8 cellular contexts compared by ENCODE assay signal in the genomic region with DNA sequence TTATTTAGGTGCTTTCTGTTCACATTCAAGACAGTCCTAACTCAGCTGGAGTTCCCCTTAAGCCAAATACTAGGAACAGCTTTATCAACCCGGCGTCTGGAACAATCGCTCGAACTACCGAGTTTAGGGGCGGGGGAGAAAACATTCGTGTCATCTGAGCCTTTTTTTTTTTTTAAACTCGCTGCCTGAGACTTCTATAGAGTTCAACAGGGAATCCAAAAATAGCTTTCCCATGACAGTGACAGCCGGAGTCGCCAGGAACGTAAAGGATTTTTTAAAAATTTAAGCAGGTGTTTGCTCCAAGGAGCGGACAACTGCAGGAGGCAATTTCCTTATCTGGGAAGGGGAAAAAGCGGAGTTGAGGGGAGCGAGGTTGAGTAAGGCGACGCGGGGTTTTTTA. TPM values are rescaled to one million over a fixed set of nuclear protein-coding genes. Genes with fewer than 3 reads are reported as not detected.
A peak's percentile ranks its signal among the peaks of the same experiment; 100 is the strongest.
DNase-seq lines count a peak whose midpoint lies in the region; ATAC-seq and TF ChIP-seq lines count a peak whose summit lies in the region.

No MANE protein-coding gene starts in this region.

- peak overlapping the region; percentile 89 to 100 (median 96) for H3K4me3 ChIP-seq in BLaER1 treated with 17β-estradiol and CSF1 and Interleukin-3, amounts not matched to agents 10 nM and 100 nM
- peak overlapping the region; percentile 76 to 89 for H3K4me3 ChIP-seq in right atrium auricular region
- H3K4me3 ChIP-seq in retinal pigment epithelial cell (ENCODE audit: low read length) = peak overlapping the region; percentile 95

- H3K27me3 ChIP-seq in BLaER1 treated with 17β-estradiol and CSF1 and Interleukin-3, amounts not matched to agents 10 nM and 100 nM = no peaks in the 10 kb centered on the region
- H3K27me3 ChIP-seq in right atrium auricular region = no peaks in the 10 kb centered on the region

- H3K4me2 ChIP-seq in BLaER1 treated with 17β-estradiol and CSF1 and Interleukin-3, amounts not matched to agents 10 nM and 100 nM = peak overlapping the region; percentile 79 to 97 (median 89)

- H3K9ac ChIP-seq in BLaER1 treated with 17β-estradiol and CSF1 and Interleukin-3, amounts not matched to agents 10 nM and 100 nM = peak overlapping the region; percentile 88 to 97 (median 93)

- peak; percentile 44 for DNase-seq in NCI-H2227 (lab: John Stamatoyannopoulos, UW; ENCODE audit: unreplicated experiment)
- DNase-seq in activated naive CD8-positive, alpha-beta T cell treated with anti-CD3 and anti-CD28 coated beads, Interleukin-2, amount 50 U/mL, for 24 hours = peak; percentile 14
- DNase-seq in right atrium auricular region (ENCODE audit: low spot score) = no peak
- no peak for DNase-seq in retinal pigment epithelial cell (ENCODE audit: low read depth)
- no peak for DNase-seq in NCI-H1694 treated with DMSO at 0.1 percent for 48 hours (lab: John Stamatoyannopoulos, UW)
- no peak for DNase-seq in NCI-H1436 treated with DMSO at 0.1 percent for 48 hours (lab: John Stamatoyannopoulos, UW)

- no peak for TF ChIP-seq CTCF in right atrium auricular region (IDR thresholded peaks at IDR 0.05)
- TF ChIP-seq CTCF in retinal pigment epithelial cell (conservative IDR thresholded peaks at IDR 0.05; ENCODE audit: low read depth, low read length) = no peak

- H3K27ac Mint-ChIP-seq in activated naive CD8-positive, alpha-beta T cell treated with anti-CD3 and anti-CD28 coated beads, Interleukin-2, amount 50 U/mL, for 24 hours = peak overlapping the region; percentile 88

- no peaks in the 10 kb centered on the region for H3K27me3 Mint-ChIP-seq in activated naive CD8-positive, alpha-beta T cell treated with anti-CD3 and anti-CD28 coated beads, Interleukin-2, amount 50 U/mL, for 24 hours

- peaks cover 17 to 47% (median 42%) of the 10 kb centered on the region in 11 experiments; a peak in 18 of 22 replicates for H4K20me1 ChIP-seq in BLaER1 treated with 17β-estradiol and CSF1 and Interleukin-3, amounts not matched to agents 10 nM and 100 nM

- H3K4me3 Mint-ChIP-seq in activated naive CD8-positive, alpha-beta T cell treated with anti-CD3 and anti-CD28 coated beads, Interleukin-2, amount 50 U/mL, for 24 hours = peak overlapping the region; percentile 94

- peaks cover 32% of the 10 kb centered on the region for H3K4me1 Mint-ChIP-seq in activated naive CD8-positive, alpha-beta T cell treated with anti-CD3 and anti-CD28 coated beads, Interleukin-2, amount 50 U/mL, for 24 hours

- H3K9me3 ChIP-seq in BLaER1 treated with 17β-estradiol and CSF1 and Interleukin-3, amounts not matched to agents 10 nM and 100 nM (replicated peaks in 1 of 11) = peaks cover 8 to 16% (median 14%) of the 10 kb centered on the region in 11 experiments
- H3K9me3 ChIP-seq in right atrium auricular region = peaks cover 0 to 10% of the 10 kb centered on the region in 2 donors

- peaks cover 0 to 20% (median 9%) of the 10 kb centered on the region in 11 experiments; a peak in 14 of 22 replicates for H3K36me3 ChIP-seq in BLaER1 treated with 17β-estradiol and CSF1 and Interleukin-3, amounts not matched to agents 10 nM and 100 nM
- no peaks in the 10 kb centered on the region for H3K36me3 ChIP-seq in right atrium auricular region

- no peaks in the 10 kb centered on the region for H3K36me3 Mint-ChIP-seq in activated naive CD8-positive, alpha-beta T cell treated with anti-CD3 and anti-CD28 coated beads, Interleukin-2, amount 50 U/mL, for 24 hours (ENCODE audit: low read depth)

- H3K4me1 ChIP-seq in BLaER1 treated with 17β-estradiol and CSF1 and Interleukin-3, amounts not matched to agents 10 nM and 100 nM = peaks cover 12 to 32% (median 25%) of the 10 kb centered on the region in 10 experiments
- peaks cover 0 to 30% of the 10 kb centered on the region in 2 donors for H3K4me1 ChIP-seq in right atrium auricular region

- peak; percentile 24 for ATAC-seq in GM19351 (IDR thresholded peaks at IDR 0.05; ENCODE audit: unreplicated experiment)
- ATAC-seq in activated naive CD8-positive, alpha-beta T cell treated with anti-CD3 and anti-CD28 coated beads, Interleukin-2, amount 50 U/mL, for 24 hours = peak; percentile 31

- peak overlapping the region; percentile 86 to 95 (median 93) for H3K27ac ChIP-seq in BLaER1 treated with 17β-estradiol and CSF1 and Interleukin-3, amounts not matched to agents 10 nM and 100 nM
- peak overlapping the region; percentile 91 to 92 for H3K27ac ChIP-seq in right atrium auricular region

- no peaks in the 10 kb centered on the region for H3K9me3 Mint-ChIP-seq in activated naive CD8-positive, alpha-beta T cell treated with anti-CD3 and anti-CD28 coated beads, Interleukin-2, amount 50 U/mL, for 24 hours

RNA-seq across cellular contexts. Expression of a gene that starts 0.8 kb away (rescaled TPM):
- total RNA-seq in right atrium auricular region = 10 to 100 TPM in 1 of 2 donors, 1 to 10 TPM in 1; 10.0 to 10.7 TPM

RNA-seq across cellular contexts. Expression of a gene that starts 58.5 kb away (rescaled TPM):
- total RNA-seq in right atrium auricular region = 1 to 10 TPM in 1 of 2 donors, under 1 TPM in 1; 0.41 to 1.5 TPM

Comparison
In these comparisons a context has a peak if more than half of its experiments do, and no peak if none do; other contexts are left out.
1. DNase-seq: peak in NCI-H2227 (single experiment) and activated naive CD8-positive, alpha-beta T cell treated with anti-CD3 and anti-CD28 coated beads, Interleukin-2, amount 50 U/mL, for 24 hours (single experiment); none in right atrium auricular region (single experiment), retinal pigment epithelial cell (single experiment), NCI-H1694 treated with DMSO at 0.1 percent for 48 hours (single experiment) and NCI-H1436 treated with DMSO at 0.1 percent for 48 hours (single experiment).
2. Peak in every context shown above with its lines, with median percentiles within 50 percentile points of each other: H3K4me3 ChIP-seq.